1 cellular context compared by ENCODE assay signal in genomic region chr13:73891805-73892204, GRCh38.
TF ChIP-seq lines count a peak whose summit lies in the region.

No MANE protein-coding gene starts in this region.

TF ChIP-seq in HepG2, 621 proteins besides CTCF, POLR2A, EP300 and RAD21:
- TF ChIP-seq HNF1A (IDR thresholded peaks at IDR 0.05; ENCODE audit: low read depth) (peak; percentile 47), HNF1A (CRISPR knock-in tag; IDR thresholded peaks at IDR 0.05; ENCODE audit: borderline replicate concordance) (no peak), ZBTB8A (CRISPR knock-in tag; IDR thresholded peaks at IDR 0.05; ENCODE audit: borderline replicate concordance, low read depth) (no peak)
